In the genomic region with DNA sequence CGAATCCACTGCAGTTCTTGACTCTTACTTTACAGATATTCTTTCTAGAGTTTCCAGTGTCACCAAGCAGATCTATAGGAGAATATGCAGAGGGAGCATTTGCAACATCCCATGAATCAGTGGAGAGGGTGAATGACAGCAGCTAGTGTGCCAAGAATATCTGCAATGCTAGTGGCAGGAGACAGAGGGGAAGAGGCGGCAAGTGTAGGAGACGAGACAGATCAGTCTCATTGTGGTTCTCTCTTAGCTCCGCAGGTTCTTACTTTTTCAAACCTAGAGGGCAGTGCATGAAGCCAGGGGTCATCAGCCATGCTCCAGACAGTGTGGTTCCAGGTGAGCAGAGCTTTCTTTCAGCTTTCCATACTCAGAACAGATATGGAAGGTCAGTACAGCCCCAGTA, we compare ENCODE assay signal across 6 cellular contexts. TPM values are rescaled to one million over a fixed set of nuclear protein-coding genes. Genes with fewer than 3 reads are reported as not detected.
DNase-seq lines count a peak whose midpoint lies in the region; ATAC-seq lines count a peak whose summit lies in the region.

No MANE protein-coding gene starts in this region.

- H3K4me1 ChIP-seq in thymus (ENCODE audit: control insufficient read depth, insufficient read depth, low read length) = peaks cover 3% of the 10 kb centered on the region

- no peaks in the 10 kb centered on the region for H3K36me3 ChIP-seq in thymus (ENCODE audit: control insufficient read depth, insufficient read depth)

- H3K4me3 ChIP-seq in thymus (ENCODE audit: low read length) = peak overlapping the region; percentile 52

- WGBS in thymus = 74% methylated on average over 4 of the region's 4 CpGs

- no peaks in the 10 kb centered on the region for H3K9me3 ChIP-seq in thymus (ENCODE audit: control insufficient read depth)

- DNase-seq in Right ventricle myocardium inferior (ENCODE audit: missing footprints) (no peak), cardiac septum (ENCODE audit: low spot score) (no peak), foreskin melanocyte (peak; percentile 7), A172 (ENCODE audit: low spot score) (no peak)

- intact Hi-C loops in Right ventricle myocardium inferior (cut with DNase I) = loop anchor here (2.0 kb wide), 3 partner anchors 21 to 47 kb away; a partner anchor contains a TSS
- intact Hi-C loops in cardiac septum (cut with DNase I) = loop anchor here (1.0 to 2.0 kb wide), 2 partner anchors 28 to 47 kb away; a partner anchor contains a TSS

- peak; percentile 24 for ATAC-seq in Right ventricle myocardium inferior
- no peak for ATAC-seq in GM21447 (IDR thresholded peaks at IDR 0.05; ENCODE audit: unreplicated experiment)

- no peak overlapping the region for H3K27ac ChIP-seq in thymus (ENCODE audit: low read depth)

- no peaks in the 10 kb centered on the region for H3K27me3 ChIP-seq in thymus (ENCODE audit: control insufficient read depth, insufficient read depth)

RNA-seq across cellular contexts. Expression of a gene that starts 0.7 kb away (rescaled TPM):
- total RNA-seq in Right ventricle myocardium inferior = 3.9 TPM
- 3.6 TPM for total RNA-seq in cardiac septum
- 1.3 TPM for polyA plus RNA-seq in thymus
- 4.9 and 5.1 TPM in 2 replicates for total RNA-seq in A172 (2014; rRNA removed; shearing (Covaris generic))

RNA-seq across cellular contexts. Expression of a gene that starts 20.5 kb away (rescaled TPM):
- 1,077 TPM for total RNA-seq in Right ventricle myocardium inferior
- 748 TPM for total RNA-seq in cardiac septum
- polyA plus RNA-seq in thymus = 2,475 TPM
- 313 and 589 TPM in 2 replicates for total RNA-seq in A172 (2014; rRNA removed; shearing (Covaris generic))

RNA-seq across cellular contexts. Expression of a gene that starts 28.2 kb away (rescaled TPM):
- total RNA-seq in Right ventricle myocardium inferior (1.6 TPM), cardiac septum (1.5 TPM)
- polyA plus RNA-seq in thymus = 2.6 TPM
- total RNA-seq in A172 (2014; rRNA removed; shearing (Covaris generic)) = 2.5 and 2.7 TPM in 2 replicates

RNA-seq across cellular contexts. Expression of a gene that starts 47.1 kb away (rescaled TPM):
- 10.5 TPM for total RNA-seq in Right ventricle myocardium inferior
- 14.0 TPM for total RNA-seq in cardiac septum
- polyA plus RNA-seq in thymus = 23.2 TPM
- 12.4 and 16.9 TPM in 2 replicates for total RNA-seq in A172 (2014; rRNA removed; shearing (Covaris generic))
